ENCODE assay signal across 15 cellular contexts in the genomic region with DNA sequence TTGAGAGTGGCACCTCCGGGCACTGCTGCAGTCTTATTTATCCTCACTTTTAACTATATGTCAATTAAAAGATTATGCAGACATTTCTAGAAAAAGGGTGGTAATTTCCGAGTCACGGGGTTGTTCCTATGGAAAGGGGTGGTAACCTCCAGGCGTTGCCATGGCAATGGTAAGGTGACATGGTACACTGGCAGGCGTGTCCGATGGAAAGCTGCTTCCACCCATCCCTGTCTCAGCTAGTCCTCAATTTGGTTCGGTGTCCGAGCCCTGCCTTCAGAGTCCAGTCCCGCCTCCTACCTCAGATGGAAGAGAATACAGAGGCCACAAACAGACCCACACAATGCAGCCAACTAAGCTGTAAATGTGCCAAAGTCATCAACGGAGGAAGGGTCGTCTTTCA.
DNase-seq lines count a peak whose midpoint lies in the region; ATAC-seq and TF ChIP-seq lines count a peak whose summit lies in the region.
"Had no signal": no experiment of that assay in that cellular context is flagged by ENCODE, and none has a peak within 500 bp of the region (broad histone marks: within the 10 kb centered on the region; RNA-seq: fewer than 3 reads in every experiment).

No MANE protein-coding gene starts in this region.

- no peak overlapping the region for H3K4me3 Mint-ChIP-seq in effector memory CD8-positive, alpha-beta T cell
- no peak overlapping the region for H3K4me3 Mint-ChIP-seq in activated CD8-positive, alpha-beta memory T cell treated with anti-CD3 and anti-CD28 coated beads, Interleukin-2, amount 10 ng/mL, durations not matched to agents 7 days and 5 days
- H3K4me3 Mint-ChIP-seq: activated naive CD8-positive, alpha-beta T cell treated with anti-CD3 and anti-CD28 coated beads, Interleukin-2, amount 10 ng/mL, durations not matched to agents 7 days and 5 days had no signal

- H3K9me3 Mint-ChIP-seq in effector memory CD8-positive, alpha-beta T cell = no peaks in the 10 kb centered on the region
- H3K9me3 Mint-ChIP-seq in activated CD8-positive, alpha-beta memory T cell treated with anti-CD3 and anti-CD28 coated beads, Interleukin-2, amount 10 ng/mL, durations not matched to agents 7 days and 5 days (ENCODE audit: low read depth) = no peaks in the 10 kb centered on the region
- H3K9me3 Mint-ChIP-seq: activated naive CD8-positive, alpha-beta T cell treated with anti-CD3 and anti-CD28 coated beads, Interleukin-2, amount 10 ng/mL, durations not matched to agents 7 days and 5 days had no signal

- BruUV-seq in OCI-LY7 (replicated peaks; lab: Mats Ljungman, UMichigan) = no TSS peak

- ATAC-seq in Right ventricle myocardium superior (ENCODE audit: poor library complexity) (no peak), Right ventricle myocardium inferior (no peak), GM21619 (IDR thresholded peaks at IDR 0.05; ENCODE audit: unreplicated experiment) (no peak)
- ATAC-seq in effector memory CD8-positive, alpha-beta T cell (replicated peaks) = no peak
- ATAC-seq in activated CD8-positive, alpha-beta memory T cell treated with anti-CD3 and anti-CD28 coated beads, Interleukin-2, amount 10 ng/mL, durations not matched to agents 7 days and 5 days = no peak

- intact Hi-C loops in Right ventricle myocardium superior (cut with DNase I) = no loop called here
- intact Hi-C loops in Right ventricle myocardium inferior (cut with DNase I) = no loop called here
- intact Hi-C loops in OCI-LY7 (cut with micrococcal nuclease; ENCODE audit: unreplicated experiment) = no loop called here
- intact Hi-C loops in uterus (cut with DNase I; ENCODE audit: low total_unique reads) = no loop called here

- peak; percentile 17 for DNase-seq in Right ventricle myocardium superior
- no peak for DNase-seq in Right ventricle myocardium inferior (ENCODE audit: missing footprints)
- DNase-seq in OCI-LY7 (ENCODE audit: low spot score) = no peak
- no peak for DNase-seq in effector memory CD8-positive, alpha-beta T cell
- no peak for DNase-seq in uterus
- DNase-seq in SIG-M5 treated with dmso at 0.1 percent for 504 hours (lab: John Stamatoyannopoulos, UW; ENCODE audit: unreplicated experiment) = no peak
- no peak for DNase-seq in activated CD8-positive, alpha-beta memory T cell treated with anti-CD3 and anti-CD28 coated beads, Interleukin-2, amount 10 ng/mL, durations not matched to agents 7 days and 5 days
- DNase-seq: activated naive CD8-positive, alpha-beta T cell treated with anti-CD3 and anti-CD28 coated beads, Interleukin-2, amount 10 ng/mL, durations not matched to agents 7 days and 5 days; HCEC 1CT; Karpas-422; mesenchymal stem cell; NCI-H1694 treated with DMSO at 0.1 percent for 48 hours; nucleus accumbens; stimulated activated naive CD4-positive, alpha-beta T cell treated with Interleukin-2 at 50 U/mL for 16 hours had no signal

- TF ChIP-seq CTCF in OCI-LY7 (conservative IDR thresholded peaks at IDR 0.05; ENCODE audit: low read length) (no peak), uterus (IDR thresholded peaks at IDR 0.05) (no peak)

- peak overlapping the region; percentile 1 to 79 for H3K27ac Mint-ChIP-seq in effector memory CD8-positive, alpha-beta T cell
- H3K27ac Mint-ChIP-seq in activated CD8-positive, alpha-beta memory T cell treated with anti-CD3 and anti-CD28 coated beads, Interleukin-2, amount 10 ng/mL, durations not matched to agents 7 days and 5 days = no peak overlapping the region
- H3K27ac Mint-ChIP-seq: activated naive CD8-positive, alpha-beta T cell treated with anti-CD3 and anti-CD28 coated beads, Interleukin-2, amount 10 ng/mL, durations not matched to agents 7 days and 5 days had no signal

- H3K4me1 ChIP-seq in OCI-LY7 (ENCODE audit: insufficient read depth, low read length, poor library complexity, severe bottlenecking) (peaks cover 47% of the 10 kb centered on the region), uterus (peaks cover 0 to 17% of the 10 kb centered on the region in 2 donors)

- H3K36me3 ChIP-seq in OCI-LY7 (ENCODE audit: insufficient read depth, low read length) = no peaks in the 10 kb centered on the region
- H3K36me3 ChIP-seq in uterus = no peaks in the 10 kb centered on the region

- H3K4me2 ChIP-seq in OCI-LY7 (ENCODE audit: low read length) = peak overlapping the region; percentile 80; the same call in 1 of the 2 replicates

- H3K9me3 ChIP-seq in OCI-LY7 (ENCODE audit: low read length) = no peaks in the 10 kb centered on the region
- H3K9me3 ChIP-seq in uterus = no peaks in the 10 kb centered on the region

- no peak overlapping the region for H2AFZ ChIP-seq in OCI-LY7 (ENCODE audit: low read length)

- H4K20me1 ChIP-seq in OCI-LY7 (ENCODE audit: insufficient read depth, low read length) = no peaks in the 10 kb centered on the region

- CTCF ChIA-PET in OCI-LY7 (lab: Charles Lee; ENCODE audit: unreplicated experiment) = no interaction called here
- CTCF ChIA-PET in activated CD8-positive, alpha-beta memory T cell treated with anti-CD3 and anti-CD28 coated beads, Interleukin-2, amount 10 ng/mL, durations not matched to agents 7 days and 5 days (lab: Charles Lee) = no interaction called here

- POLR2A ChIA-PET in OCI-LY7 (lab: Charles Lee) = interaction anchor here (0.9 to 1.0 kb wide), 2 partner anchors 11 to 13 kb away, joined by 3 read pairs; no protein-coding TSS in a partner anchor

- H3K27ac ChIP-seq in OCI-LY7 (ENCODE audit: low read depth, low read length, poor library complexity, severe bottlenecking) (no peak overlapping the region), uterus (peak overlapping the region; percentile 75 to 85)

- H3K36me3 Mint-ChIP-seq in effector memory CD8-positive, alpha-beta T cell (ENCODE audit: insufficient read depth) = peaks cover 76% of the 10 kb centered on the region
- peaks cover 1% of the 10 kb centered on the region for H3K36me3 Mint-ChIP-seq in activated CD8-positive, alpha-beta memory T cell treated with anti-CD3 and anti-CD28 coated beads, Interleukin-2, amount 10 ng/mL, durations not matched to agents 7 days and 5 days

- peaks cover 54 to 62% of the 10 kb centered on the region in 2 donors for H3K4me1 Mint-ChIP-seq in effector memory CD8-positive, alpha-beta T cell (ENCODE audit: low read depth in 2 of 2)
- H3K4me1 Mint-ChIP-seq in activated CD8-positive, alpha-beta memory T cell treated with anti-CD3 and anti-CD28 coated beads, Interleukin-2, amount 10 ng/mL, durations not matched to agents 7 days and 5 days = peaks cover 22% of the 10 kb centered on the region

- no peaks in the 10 kb centered on the region for H3K9me2 ChIP-seq in OCI-LY7 (ENCODE audit: insufficient read depth, low read length)

- H3K27me3 ChIP-seq in uterus = no peaks in the 10 kb centered on the region

- TF ChIP-seq POLR2A in uterus (IDR thresholded peaks at IDR 0.05) = no peak

- H3K79me2 ChIP-seq in OCI-LY7 (ENCODE audit: insufficient read depth, low read depth, low read length) = no peaks in the 10 kb centered on the region

- no peaks in the 10 kb centered on the region for H3K27me3 Mint-ChIP-seq in effector memory CD8-positive, alpha-beta T cell
- no peaks in the 10 kb centered on the region for H3K27me3 Mint-ChIP-seq in activated CD8-positive, alpha-beta memory T cell treated with anti-CD3 and anti-CD28 coated beads, Interleukin-2, amount 10 ng/mL, durations not matched to agents 7 days and 5 days
- H3K27me3 Mint-ChIP-seq: activated naive CD8-positive, alpha-beta T cell treated with anti-CD3 and anti-CD28 coated beads, Interleukin-2, amount 10 ng/mL, durations not matched to agents 7 days and 5 days had no signal

- no peak overlapping the region for H3K4me3 ChIP-seq in OCI-LY7 (ENCODE audit: low read depth, low read length, poor library complexity, severe bottlenecking)
- H3K4me3 ChIP-seq in uterus = no peak overlapping the region
